In the genomic region with DNA sequence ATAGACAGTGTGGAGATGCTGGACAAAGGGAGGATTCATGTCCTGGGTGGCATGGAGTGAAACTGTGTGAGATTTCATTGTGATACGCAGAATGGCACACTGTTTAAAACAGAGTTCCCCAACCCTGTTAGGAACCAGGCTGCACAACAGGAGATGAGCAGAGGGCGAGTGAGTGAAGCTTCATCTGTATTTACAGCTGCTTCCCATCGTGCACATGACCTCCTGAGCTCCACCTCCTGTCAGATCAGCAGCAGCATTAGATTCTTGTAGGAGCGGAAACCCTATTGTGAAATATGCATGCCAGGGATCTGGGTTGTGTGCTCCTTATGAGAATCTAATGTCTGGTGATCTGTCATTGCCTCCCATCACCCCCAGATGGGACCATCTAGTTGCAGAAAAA, we compare ENCODE assay signal across 1 cellular context.
A peak's percentile ranks its signal among the peaks of the same experiment; 100 is the strongest.
TF ChIP-seq lines count a peak whose summit lies in the region.

No MANE protein-coding gene starts in this region.

TF ChIP-seq in HepG2, 621 proteins besides CTCF, POLR2A, EP300 and RAD21 (continued from another document):
- TF ChIP-seq, protein P1, sequence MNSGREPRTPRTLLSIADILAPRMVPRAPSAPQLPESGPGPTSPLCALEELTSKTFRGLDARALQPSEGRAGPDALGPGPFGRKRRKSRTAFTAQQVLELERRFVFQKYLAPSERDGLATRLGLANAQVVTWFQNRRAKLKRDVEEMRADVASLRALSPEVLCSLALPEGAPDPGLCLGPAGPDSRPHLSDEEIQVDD (CRISPR knock-in tag; IDR thresholded peaks at IDR 0.05; ENCODE audit: borderline replicate concordance), result no peak
- TF ChIP-seq ZMYM4 (CRISPR knock-in tag; IDR thresholded peaks at IDR 0.05), result 0 out of 2 replicates have a peak, but pooled peaks have one; percentile 20
- TF ChIP-seq NKX3-1 (CRISPR knock-in tag; IDR thresholded peaks at IDR 0.05), result no peak
- TF ChIP-seq EHMT2 (IDR thresholded peaks at IDR 0.05; ENCODE audit: borderline replicate concordance, low read depth, low read length), result no peak
- TF ChIP-seq, protein P2, sequence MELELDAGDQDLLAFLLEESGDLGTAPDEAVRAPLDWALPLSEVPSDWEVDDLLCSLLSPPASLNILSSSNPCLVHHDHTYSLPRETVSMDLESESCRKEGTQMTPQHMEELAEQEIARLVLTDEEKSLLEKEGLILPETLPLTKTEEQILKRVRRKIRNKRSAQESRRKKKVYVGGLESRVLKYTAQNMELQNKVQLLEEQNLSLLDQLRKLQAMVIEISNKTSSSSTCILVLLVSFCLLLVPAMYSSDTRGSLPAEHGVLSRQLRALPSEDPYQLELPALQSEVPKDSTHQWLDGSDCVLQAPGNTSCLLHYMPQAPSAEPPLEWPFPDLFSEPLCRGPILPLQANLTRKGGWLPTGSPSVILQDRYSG (CRISPR knock-in tag; IDR thresholded peaks at IDR 0.05), result no peak
- no peak for TF ChIP-seq SOX13 (IDR thresholded peaks at IDR 0.05)
- no peak for TF ChIP-seq SOX13 (CRISPR knock-in tag; conservative IDR thresholded peaks at IDR 0.05 in 1 of 2, IDR thresholded peaks at IDR 0.05 in 1 of 2)
- peak; percentile 32; the same call in 1 of the 2 replicates for TF ChIP-seq CEBPB (IDR thresholded peaks at IDR 0.05; ENCODE audit: borderline replicate concordance, low read depth, low read length)
- TF ChIP-seq, protein P3, sequence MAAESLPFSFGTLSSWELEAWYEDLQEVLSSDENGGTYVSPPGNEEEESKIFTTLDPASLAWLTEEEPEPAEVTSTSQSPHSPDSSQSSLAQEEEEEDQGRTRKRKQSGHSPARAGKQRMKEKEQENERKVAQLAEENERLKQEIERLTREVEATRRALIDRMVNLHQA (CRISPR knock-in tag; IDR thresholded peaks at IDR 0.05), result no peak
- TF ChIP-seq ZNF607 (CRISPR knock-in tag; IDR thresholded peaks at IDR 0.05; ENCODE audit: borderline replicate concordance), result no peak
- TF ChIP-seq STAG1 (CRISPR knock-in tag; IDR thresholded peaks at IDR 0.05), result 0 out of 2 replicates have a peak, but pooled peaks have one; percentile 6
